In genomic region chr11:123694551-123694950, GRCh38 we compare ENCODE assay signal across 1 cellular context.
TF ChIP-seq lines count a peak whose summit lies in the region.

No MANE protein-coding gene starts in this region.

TF ChIP-seq in HCT116, 20 proteins besides CTCF, POLR2A, EP300 and RAD21:
- TF ChIP-seq SRF (IDR thresholded peaks at IDR 0.05; ENCODE audit: low read depth) (no peak), CEBPB (IDR thresholded peaks at IDR 0.05; ENCODE audit: low read depth) (peak; percentile 81)
